ENCODE assay signal across 9 cellular contexts in the genomic region with DNA sequence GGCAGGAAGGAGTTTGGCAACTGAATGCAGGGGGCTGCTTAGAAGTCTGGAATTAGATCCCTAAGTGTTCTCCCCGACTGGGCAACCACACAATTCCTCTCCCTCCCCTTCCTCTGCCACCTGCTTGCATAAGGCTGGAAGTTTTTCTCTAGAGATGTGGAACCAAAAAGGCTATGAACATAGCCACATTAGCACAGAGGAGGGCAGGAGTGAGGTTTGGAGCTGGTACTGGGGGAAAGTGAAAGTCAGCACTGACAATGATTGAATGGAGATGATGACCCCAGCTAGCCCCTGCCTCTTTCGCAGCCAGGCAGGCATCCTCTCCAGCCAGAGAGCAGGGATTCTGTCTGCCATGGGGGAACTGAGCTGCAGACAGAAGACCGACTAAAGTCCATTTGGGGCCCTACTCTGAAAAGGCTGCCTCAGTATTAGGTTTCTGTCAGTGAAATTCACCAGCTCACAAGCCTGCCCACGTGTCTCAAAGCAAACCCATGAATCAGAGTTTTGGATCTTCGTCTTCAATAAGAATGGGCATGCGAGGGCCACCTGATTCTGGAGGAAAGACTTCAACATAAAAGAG.
A peak's percentile ranks its signal among the peaks of the same experiment; 100 is the strongest.
DNase-seq lines count a peak whose midpoint lies in the region; ATAC-seq and TF ChIP-seq lines count a peak whose summit lies in the region.
"Had no signal": no experiment of that assay in that cellular context is flagged by ENCODE, and none has a peak within 500 bp of the region (broad histone marks: within the 10 kb centered on the region; RNA-seq: fewer than 3 reads in every experiment).

No MANE protein-coding gene starts in this region.

- no peaks in the 10 kb centered on the region for H3K27me3 Mint-ChIP-seq in CD4-positive, alpha-beta T cell

- H3K36me3 Mint-ChIP-seq in CD4-positive, alpha-beta T cell (ENCODE audit: low read depth): no peaks in the 10 kb centered on the region

- peaks cover 10% of the 10 kb centered on the region for H3K9me3 ChIP-seq in CD4-positive, alpha-beta T cell (ENCODE audit: control insufficient read depth, low read length)
- H3K9me3 ChIP-seq in body of pancreas: no peaks in the 10 kb centered on the region
- peaks cover 0 to 4% of the 10 kb centered on the region in 2 donors for H3K9me3 ChIP-seq in mucosa of rectum (ENCODE audit: control insufficient read depth in 2 of 2, low read length in 2 of 2)

- no peaks in the 10 kb centered on the region for H3K27me3 ChIP-seq in CD4-positive, alpha-beta T cell (ENCODE audit: control insufficient read depth, insufficient read depth, low read length)
- H3K27me3 ChIP-seq in body of pancreas: no peaks in the 10 kb centered on the region
- H3K27me3 ChIP-seq in mucosa of rectum (ENCODE audit: control insufficient read depth in 2 of 2, insufficient read depth in 2 of 2, low read length in 2 of 2): no peaks in the 10 kb centered on the region

- TF ChIP-seq POLR2A in body of pancreas (IDR thresholded peaks at IDR 0.05): no peak

- no peaks in the 10 kb centered on the region for H3K36me3 ChIP-seq in body of pancreas (replicated peaks in 1 of 2; ENCODE audit: insufficient read depth in 1 of 2, low read depth in 2 of 2)
- H3K36me3 ChIP-seq in mucosa of rectum (ENCODE audit: control insufficient read depth in 2 of 2, insufficient read depth in 2 of 2, low read length in 2 of 2): no peaks in the 10 kb centered on the region

- H3K4me3 ChIP-seq in body of pancreas: no peak overlapping the region
- peak overlapping the region in 1 of 2 donors; percentile 29 for H3K4me3 ChIP-seq in mucosa of rectum (ENCODE audit: low read length in 2 of 2)

- ATAC-seq in CD4-positive, alpha-beta T cell (ENCODE audit: poor library complexity): peak; percentile 43
- ATAC-seq in body of pancreas (peak; percentile 8), HG02938 (IDR thresholded peaks at IDR 0.05; ENCODE audit: unreplicated experiment) (no peak), esophagus mucosa (no peak), GM18909 (IDR thresholded peaks at IDR 0.05; ENCODE audit: poor library complexity, unreplicated experiment) (no peak), sciatic nerve (no peak)

- no peak for DNase-seq in CD4-positive, alpha-beta T cell
- DNase-seq in HuH-7.5 (ENCODE audit: low spot score) (peak; percentile 27), body of pancreas (peak in 3 of 4 donors; percentile 39 to 44 (median 42)), sciatic nerve (ENCODE audit: low spot score) (no peak)
- DNase-seq: activated B cell treated with CpG ODN at 0.5 μM for 24 hours had no signal

- peak overlapping the region; percentile 72 for H3K4me3 Mint-ChIP-seq in CD4-positive, alpha-beta T cell

- CTCF ChIA-PET in CD4-positive, alpha-beta T cell (lab: Charles Lee): no interaction called here

- H3K9me3 Mint-ChIP-seq in CD4-positive, alpha-beta T cell: no peaks in the 10 kb centered on the region

- intact Hi-C loops in CD4-positive, alpha-beta T cell (cut with DNase I, micrococcal nuclease): loop anchor here (1.0 to 5.0 kb wide), 2 partner anchors 123 kb away; no protein-coding TSS in a partner anchor
- intact Hi-C loops in body of pancreas (cut with DNase I) (no loop called here), sciatic nerve (cut with DNase I) (no loop called here)

- no peak for TF ChIP-seq CTCF in CD4-positive, alpha-beta T cell (IDR thresholded peaks at IDR 0.05)
- TF ChIP-seq CTCF in body of pancreas (IDR thresholded peaks at IDR 0.05): peak in 4 of 7 experiments; percentile 8 to 40 (median 16)

- peak overlapping the region; percentile 42 to 59 for H3K9ac ChIP-seq in mucosa of rectum (ENCODE audit: low read depth in 1 of 2, low read length in 2 of 2)

- peak overlapping the region; percentile 6 for H3K27ac Mint-ChIP-seq in CD4-positive, alpha-beta T cell
- H3K27ac Mint-ChIP-seq: activated B cell treated with CpG ODN at 0.5 μM for 24 hours had no signal

- no peak overlapping the region for H3K27ac ChIP-seq in CD4-positive, alpha-beta T cell (ENCODE audit: low read depth, low read length)
- peak overlapping the region; percentile 52 to 87 (median 84) for H3K27ac ChIP-seq in body of pancreas
- H3K27ac ChIP-seq in mucosa of rectum (ENCODE audit: low read depth in 2 of 2, low read length in 2 of 2): peak overlapping the region; percentile 89 to 92

- POLR2A ChIA-PET in CD4-positive, alpha-beta T cell (lab: Charles Lee): interaction anchor here (1.0 to 2.2 kb wide), 3 partner anchors 10 to 122 kb away, joined by 3 to 12 read pairs (median 3); partner anchors contain the start of gene ITGA6

- H3K4me1 ChIP-seq in body of pancreas (peaks cover 67% of the 10 kb centered on the region), mucosa of rectum (ENCODE audit: control insufficient read depth in 2 of 2, insufficient read depth in 2 of 2, low read length in 2 of 2) (peaks cover 40 to 57% of the 10 kb centered on the region in 2 donors)

- WGBS in body of pancreas, 2 donors: 12 to 19% methylated on average over 5 to 6 of the region's 6 CpGs

- peaks cover 24% of the 10 kb centered on the region for H3K4me1 Mint-ChIP-seq in CD4-positive, alpha-beta T cell (ENCODE audit: low read depth)

Comparison
In these comparisons a context has a peak if more than half of its experiments do, and no peak if none do; other contexts are left out.
1. ATAC-seq: peak in CD4-positive, alpha-beta T cell (single experiment) and body of pancreas (single experiment); none in HG02938 (single experiment), esophagus mucosa (single experiment), GM18909 (single experiment) and sciatic nerve (single experiment).
2. DNase-seq: peak in HuH-7.5 (single experiment) and body of pancreas (3 of 4); none in CD4-positive, alpha-beta T cell (0 of 10) and sciatic nerve (single experiment).
3. intact Hi-C loops: an anchor here in CD4-positive, alpha-beta T cell (1.0 to 5.0 kb wide); none called in body of pancreas and sciatic nerve.